Comparison of ENCODE assay signal across 20 cellular contexts in genomic region chr6:46175976-46176375, GRCh38. TPM values are rescaled to one million over a fixed set of nuclear protein-coding genes. Genes with fewer than 3 reads are reported as not detected.
DNase-seq lines count a peak whose midpoint lies in the region; ATAC-seq and TF ChIP-seq lines count a peak whose summit lies in the region.
"Had no signal": no experiment of that assay in that cellular context is flagged by ENCODE, and none has a peak within 500 bp of the region (broad histone marks: within the 10 kb centered on the region; RNA-seq: fewer than 3 reads in every experiment).

No MANE protein-coding gene starts in this region.

- CTCF ChIA-PET in activated CD4-positive, alpha-beta memory T cell treated with anti-CD3 and anti-CD28 coated beads, Interleukin-2, amount 10 ng/mL, durations not matched to agents 7 days and 5 days (lab: Charles Lee), result interaction anchor here (0.9 kb wide), 1 partner anchor 235 kb away, joined by 3 read pairs; no protein-coding TSS in a partner anchor
- CTCF ChIA-PET in activated CD8-positive, alpha-beta T cell treated with anti-CD3 and anti-CD28 coated beads, Interleukin-2, amount 10 ng/mL, durations not matched to agents 7 days and 5 days (lab: Charles Lee), result interaction anchor here (2.0 to 2.1 kb wide), 2 partner anchors 45 to 86 kb away, joined by 5 to 6 read pairs; no protein-coding TSS in a partner anchor

- H3K27me3 Mint-ChIP-seq in activated CD4-positive, alpha-beta memory T cell treated with anti-CD3 and anti-CD28 coated beads, Interleukin-2, amount 10 ng/mL, durations not matched to agents 7 days and 5 days, result peaks cover 74% of the 10 kb centered on the region
- H3K27me3 Mint-ChIP-seq in progenitor cell of endocrine pancreas, result peaks cover 8% of the 10 kb centered on the region
- H3K27me3 Mint-ChIP-seq in activated CD8-positive, alpha-beta T cell treated with anti-CD3 and anti-CD28 coated beads, Interleukin-2, amount 10 ng/mL, durations not matched to agents 7 days and 5 days (ENCODE audit: low read depth), result peaks cover 58% of the 10 kb centered on the region

- no peaks in the 10 kb centered on the region for H3K79me2 ChIP-seq in SU-DHL-6 (ENCODE audit: insufficient read depth, low read length)

- ATAC-seq in GM19395 (IDR thresholded peaks at IDR 0.05; ENCODE audit: unreplicated experiment) (peak; percentile 52), HG02763 (IDR thresholded peaks at IDR 0.05; ENCODE audit: unreplicated experiment) (peak; percentile 57)
- ATAC-seq in activated CD8-positive, alpha-beta T cell treated with anti-CD3 and anti-CD28 coated beads, Interleukin-2, amount 10 ng/mL, durations not matched to agents 7 days and 5 days, result no peak

- H3K36me3 ChIP-seq in SU-DHL-6 (ENCODE audit: low read length), result no peaks in the 10 kb centered on the region

- no peaks in the 10 kb centered on the region for H4K20me1 ChIP-seq in SU-DHL-6 (ENCODE audit: low read depth, low read length)

- TF ChIP-seq CTCF in GM13977 (IDR thresholded peaks at IDR 0.05; ENCODE audit: extremely low read depth, insufficient read depth, missing control alignments), result no peak
- no peak for TF ChIP-seq CTCF in SU-DHL-6 (IDR thresholded peaks at IDR 0.05; ENCODE audit: insufficient read depth, low read length, poor library complexity, severe bottlenecking)
- no peak for TF ChIP-seq CTCF in progenitor cell of endocrine pancreas (IDR thresholded peaks at IDR 0.05; ENCODE audit: unreplicated experiment)

- H3F3A ChIP-seq in SU-DHL-6 (ENCODE audit: insufficient read depth), result peaks cover 17% of the 10 kb centered on the region

- peak overlapping the region; percentile 7 for H3K4me3 ChIP-seq in SU-DHL-6 (ENCODE audit: insufficient read depth, low read length, poor library complexity, severe bottlenecking)
- H3K4me3 ChIP-seq: psoas muscle had no signal

- no peaks in the 10 kb centered on the region for H3K27me3 ChIP-seq in SU-DHL-6 (ENCODE audit: low read length)

- H3K27ac Mint-ChIP-seq in activated CD4-positive, alpha-beta memory T cell treated with anti-CD3 and anti-CD28 coated beads, Interleukin-2, amount 10 ng/mL, durations not matched to agents 7 days and 5 days, result no peak overlapping the region
- no peak overlapping the region for H3K27ac Mint-ChIP-seq in progenitor cell of endocrine pancreas
- no peak overlapping the region for H3K27ac Mint-ChIP-seq in activated CD8-positive, alpha-beta T cell treated with anti-CD3 and anti-CD28 coated beads, Interleukin-2, amount 10 ng/mL, durations not matched to agents 7 days and 5 days
- H3K27ac Mint-ChIP-seq: activated T-helper 2 cell treated with anti-CD3 and anti-CD28 coated beads, Interferon-gamma antibody, Interleukin-2, Interleukin-4, amounts not matched to agents 10 μg/mL and 5 μg/mL and 100 μg/mL, durations not matched to agents 14 hours and 24 hours and 36 hours; dendritic cell treated with granulocyte-macrophage colony-stimulating factor and Interleukin-4, amounts not matched to agents 40 ng/mL and 50 ng/mL, for 4 days; type B pancreatic cell had no signal

- H3K4me3 Mint-ChIP-seq in activated CD4-positive, alpha-beta memory T cell treated with anti-CD3 and anti-CD28 coated beads, Interleukin-2, amount 10 ng/mL, durations not matched to agents 7 days and 5 days, result no peak overlapping the region
- no peak overlapping the region for H3K4me3 Mint-ChIP-seq in progenitor cell of endocrine pancreas (ENCODE audit: low read depth)
- H3K4me3 Mint-ChIP-seq in activated CD8-positive, alpha-beta T cell treated with anti-CD3 and anti-CD28 coated beads, Interleukin-2, amount 10 ng/mL, durations not matched to agents 7 days and 5 days, result no peak overlapping the region
- H3K4me3 Mint-ChIP-seq: dendritic cell treated with granulocyte-macrophage colony-stimulating factor and Interleukin-4, amounts not matched to agents 40 ng/mL and 50 ng/mL, for 4 days; type B pancreatic cell had no signal

- in situ Hi-C loops in GM13977 (cut with MboI; ENCODE audit: low pct_unique_long_range_greater_than_20kb, low sequenced_read_pairs, unreplicated experiment), result no loop called here

- no peaks in the 10 kb centered on the region for H3K36me3 Mint-ChIP-seq in activated CD4-positive, alpha-beta memory T cell treated with anti-CD3 and anti-CD28 coated beads, Interleukin-2, amount 10 ng/mL, durations not matched to agents 7 days and 5 days (ENCODE audit: low read depth)
- no peaks in the 10 kb centered on the region for H3K36me3 Mint-ChIP-seq in progenitor cell of endocrine pancreas (ENCODE audit: insufficient read depth)
- H3K36me3 Mint-ChIP-seq in activated CD8-positive, alpha-beta T cell treated with anti-CD3 and anti-CD28 coated beads, Interleukin-2, amount 10 ng/mL, durations not matched to agents 7 days and 5 days (ENCODE audit: low read depth), result no peaks in the 10 kb centered on the region
- H3K36me3 Mint-ChIP-seq: type B pancreatic cell had no signal

- peak overlapping the region; percentile 44 for H3K4me2 ChIP-seq in SU-DHL-6 (ENCODE audit: low read depth, low read length, poor library complexity, severe bottlenecking)

- H3K27ac ChIP-seq in SU-DHL-6 (ENCODE audit: low read depth, low read length), result peak overlapping the region; percentile 58
- H3K27ac ChIP-seq: HL-60, psoas muscle had no signal

- peak overlapping the region; percentile 9; the same call in 1 of the 2 replicates for H3K9ac ChIP-seq in SU-DHL-6 (ENCODE audit: low read length)

- H3K9me3 Mint-ChIP-seq in activated CD4-positive, alpha-beta memory T cell treated with anti-CD3 and anti-CD28 coated beads, Interleukin-2, amount 10 ng/mL, durations not matched to agents 7 days and 5 days, result no peaks in the 10 kb centered on the region
- no peaks in the 10 kb centered on the region for H3K9me3 Mint-ChIP-seq in progenitor cell of endocrine pancreas (ENCODE audit: low read depth)
- H3K9me3 Mint-ChIP-seq in activated CD8-positive, alpha-beta T cell treated with anti-CD3 and anti-CD28 coated beads, Interleukin-2, amount 10 ng/mL, durations not matched to agents 7 days and 5 days (ENCODE audit: insufficient read depth), result no peaks in the 10 kb centered on the region
- H3K9me3 Mint-ChIP-seq: activated T-helper 2 cell treated with anti-CD3 and anti-CD28 coated beads, Interferon-gamma antibody, Interleukin-2, Interleukin-4, amounts not matched to agents 10 μg/mL and 5 μg/mL and 100 μg/mL, durations not matched to agents 14 hours and 24 hours and 36 hours; dendritic cell treated with granulocyte-macrophage colony-stimulating factor and Interleukin-4, amounts not matched to agents 40 ng/mL and 50 ng/mL, for 4 days; type B pancreatic cell had no signal

- POLR2A ChIA-PET in activated CD4-positive, alpha-beta memory T cell treated with anti-CD3 and anti-CD28 coated beads, Interleukin-2, amount 10 ng/mL, durations not matched to agents 7 days and 5 days (lab: Charles Lee), result interaction anchor here (1.0 kb wide), 1 partner anchor 46 kb away, joined by 4 read pairs; the partner anchor contains the start of gene ENPP4
- POLR2A ChIA-PET in activated CD8-positive, alpha-beta T cell treated with anti-CD3 and anti-CD28 coated beads, Interleukin-2, amount 10 ng/mL, durations not matched to agents 7 days and 5 days (lab: Charles Lee), result no interaction called here

- no peaks in the 10 kb centered on the region for H3K9me2 ChIP-seq in SU-DHL-6 (replicated peaks; ENCODE audit: insufficient read depth, low read length)

- peak overlapping the region; percentile 10 for H2AFZ ChIP-seq in SU-DHL-6 (ENCODE audit: low read depth, low read length, severe bottlenecking)

- DNase-seq in GM13977 (ENCODE audit: low spot score), result peak; percentile 13
- no peak for DNase-seq in activated CD4-positive, alpha-beta memory T cell treated with anti-CD3 and anti-CD28 coated beads, Interleukin-2, amount 10 ng/mL, durations not matched to agents 7 days and 5 days
- no peak for DNase-seq in progenitor cell of endocrine pancreas (ENCODE audit: low spot score, unreplicated experiment)
- DNase-seq in anterior cingulate cortex (lab: John Stamatoyannopoulos, UW), result no peak
- DNase-seq in activated CD8-positive, alpha-beta T cell treated with anti-CD3 and anti-CD28 coated beads, Interleukin-2, amount 10 ng/mL, durations not matched to agents 7 days and 5 days, result no peak
- DNase-seq: activated CD4-positive, alpha-beta T cell treated with anti-CD3 and anti-CD28 coated beads, Interleukin-2, amount 50 U/mL, for 1 hour; aorta; hypothalamus; NCI-H2029; NCI-H82; psoas muscle; SHP77 treated with DMSO at 0.1 percent for 48 hours; T1000 had no signal

- peaks cover 26% of the 10 kb centered on the region for H3K4me1 Mint-ChIP-seq in activated CD4-positive, alpha-beta memory T cell treated with anti-CD3 and anti-CD28 coated beads, Interleukin-2, amount 10 ng/mL, durations not matched to agents 7 days and 5 days
- peaks cover 4% of the 10 kb centered on the region for H3K4me1 Mint-ChIP-seq in progenitor cell of endocrine pancreas (ENCODE audit: low read depth)
- H3K4me1 Mint-ChIP-seq in activated CD8-positive, alpha-beta T cell treated with anti-CD3 and anti-CD28 coated beads, Interleukin-2, amount 10 ng/mL, durations not matched to agents 7 days and 5 days (ENCODE audit: low read depth), result peaks cover 26% of the 10 kb centered on the region

- no peaks in the 10 kb centered on the region for H3K9me3 ChIP-seq in SU-DHL-6 (ENCODE audit: insufficient read depth, low read length)
- H3K9me3 ChIP-seq: psoas muscle had no signal

RNA-seq across cellular contexts. Expression of gene ENPP5, which starts 5.2 kb away (rescaled TPM):
- not detected for total RNA-seq in activated CD4-positive, alpha-beta memory T cell treated with anti-CD3 and anti-CD28 coated beads, Interleukin-2, amount 10 ng/mL, durations not matched to agents 7 days and 5 days
- 13.4 and 13.6 TPM in 2 replicates for total RNA-seq in progenitor cell of endocrine pancreas
- not detected for total RNA-seq in activated CD8-positive, alpha-beta T cell treated with anti-CD3 and anti-CD28 coated beads, Interleukin-2, amount 10 ng/mL, durations not matched to agents 7 days and 5 days
- total RNA-seq: activated T-helper 2 cell treated with anti-CD3 and anti-CD28 coated beads, Interferon-gamma antibody, Interleukin-2, Interleukin-4, amounts not matched to agents 10 μg/mL and 5 μg/mL and 100 μg/mL, durations not matched to agents 14 hours and 24 hours and 36 hours had no signal

RNA-seq across cellular contexts. Expression of gene ENPP4, which starts 46.2 kb away (rescaled TPM):
- 1 to 10 TPM; 8.2 to 9.4 TPM for total RNA-seq in activated CD4-positive, alpha-beta memory T cell treated with anti-CD3 and anti-CD28 coated beads, Interleukin-2, amount 10 ng/mL, durations not matched to agents 7 days and 5 days
- total RNA-seq in progenitor cell of endocrine pancreas, result 11.5 and 11.9 TPM in 2 replicates
- total RNA-seq in activated CD8-positive, alpha-beta T cell treated with anti-CD3 and anti-CD28 coated beads, Interleukin-2, amount 10 ng/mL, durations not matched to agents 7 days and 5 days, result 1 to 10 TPM; 4.9 to 5.4 TPM

Comparison
In these comparisons a context has a peak if more than half of its experiments do, and no peak if none do; other contexts are left out.
1. RNA of gene ENPP5, which starts 5.2 kb away (total RNA-seq): 13.4 to 13.6 TPM in progenitor cell of endocrine pancreas; not detected in activated CD8-positive, alpha-beta T cell treated with anti-CD3 and anti-CD28 coated beads, Interleukin-2, amount 10 ng/mL, durations not matched to agents 7 days and 5 days and not detected in activated CD4-positive, alpha-beta memory T cell treated with anti-CD3 and anti-CD28 coated beads, Interleukin-2, amount 10 ng/mL, durations not matched to agents 7 days and 5 days; every median in the first group is over 10 times any median in the second.